Comparison of ENCODE assay signal across 14 cellular contexts in the genomic region with DNA sequence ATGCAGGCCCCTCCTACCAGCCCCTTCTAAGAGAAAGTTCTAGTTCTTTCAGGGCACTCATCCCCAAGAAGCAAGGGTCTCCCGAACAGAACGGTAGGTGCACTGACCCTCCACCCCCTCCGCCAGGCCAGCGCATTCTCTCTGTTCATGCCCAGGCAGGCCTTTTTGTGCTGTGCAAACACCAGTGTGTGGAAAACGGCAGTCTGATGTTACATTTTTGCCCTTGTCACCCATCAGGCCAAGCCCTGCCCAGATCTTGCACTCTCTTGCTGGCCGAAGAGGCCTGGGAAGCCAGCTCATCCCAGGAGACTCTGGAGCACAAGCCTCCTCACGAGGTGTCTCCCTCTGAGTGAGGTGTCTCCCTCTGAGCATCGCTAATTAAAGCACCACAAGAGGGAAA. TPM values are rescaled to one million over a fixed set of nuclear protein-coding genes. Genes with fewer than 3 reads are reported as not detected.
DNase-seq lines count a peak whose midpoint lies in the region; ATAC-seq, FAIRE-seq and TF ChIP-seq lines count a peak whose summit lies in the region.
"Had no signal": no experiment of that assay in that cellular context is flagged by ENCODE, and none has a peak within 500 bp of the region (broad histone marks: within the 10 kb centered on the region; RNA-seq: fewer than 3 reads in every experiment).

No MANE protein-coding gene starts in this region.

- H3K4me3 Mint-ChIP-seq in CD4-positive, alpha-beta T cell = no peak overlapping the region

- CTCF ChIA-PET in HepG2 (lab: Yijun Ruan, JAX; ENCODE audit: low intra/inter-chr PET ratio, low total read pairs) = interaction anchor here (2.9 kb wide), 1 partner anchor 36 kb away, joined by 27 read pairs; no protein-coding TSS in a partner anchor
- CTCF ChIA-PET in CD4-positive, alpha-beta T cell (lab: Charles Lee) = no interaction called here

- BruUV-seq in HepG2 (replicated peaks; lab: Mats Ljungman, UMichigan) = no TSS peak

- in situ Hi-C loops in HepG2 (cut with HindIII; ENCODE audit: extremely low pct_ligation_motif_present, low pct_unique_long_range_greater_than_20kb) = no loop called here

- peak; percentile 15 for DNase-seq in NCI-H510A treated with DMSO at 0.1 percent for 48 hours (lab: John Stamatoyannopoulos, UW)
- DNase-seq in NCI-H510A (lab: John Stamatoyannopoulos, UW) = no peak
- no peak for DNase-seq in adipocyte (ENCODE audit: low read depth)
- DNase-seq in HepG2 (ENCODE audit: low spot score) = no peak
- DNase-seq in stomach = no peak
- no peak for DNase-seq in CD4-positive, alpha-beta T cell
- DNase-seq in activated CD4-positive, CD25-positive, alpha-beta regulatory T cell (lab: John Stamatoyannopoulos, UW) = no peak
- DNase-seq: 8988T, NCI-H748 treated with DMSO at 0.1 percent for 48 hours, ovary had no signal

- H3K27me3 Mint-ChIP-seq in CD4-positive, alpha-beta T cell = no peaks in the 10 kb centered on the region

- TF ChIP-seq CTCF in HepG2 (CRISPR knock-in tag; IDR thresholded peaks at IDR 0.05) (no peak), stomach (IDR thresholded peaks at IDR 0.05) (no peak)
- TF ChIP-seq CTCF in CD4-positive, alpha-beta T cell (IDR thresholded peaks at IDR 0.05) = no peak

- no peak overlapping the region for H2AFZ ChIP-seq in HepG2 (ENCODE audit: low read length)

- H3K4me3 ChIP-seq in adipocyte (ENCODE audit: low read length) (no peak overlapping the region), HepG2 (replicated peaks in 1 of 3; ENCODE audit: insufficient read depth in 1 of 3, low read depth in 2 of 3, low read length in 3 of 3) (no peak overlapping the region), stomach (no peak overlapping the region)
- H3K4me3 ChIP-seq: ovary had no signal

- no peak for TF ChIP-seq RAD21 in HepG2 (CRISPR knock-in tag; IDR thresholded peaks at IDR 0.05)

- H3K4me1 Mint-ChIP-seq in CD4-positive, alpha-beta T cell (ENCODE audit: low read depth) = peaks cover 15% of the 10 kb centered on the region

- no peak for FAIRE-seq in HepG2 (lab: Jason Lieb, UNC)
- FAIRE-seq: colon had no signal

- H3K27ac Mint-ChIP-seq in CD4-positive, alpha-beta T cell = no peak overlapping the region
- H3K27ac Mint-ChIP-seq: activated T-helper 2 cell treated with anti-CD3 and anti-CD28 coated beads, Interferon-gamma antibody, Interleukin-2, Interleukin-4, amounts not matched to agents 10 μg/mL and 5 μg/mL and 100 μg/mL, durations not matched to agents 14 hours and 24 hours and 36 hours had no signal

- H3K27ac ChIP-seq in HepG2 (ENCODE audit: extremely low read length, insufficient read depth, low read length) = no peak overlapping the region
- H3K27ac ChIP-seq in stomach = peak overlapping the region in 4 of 5 donors; percentile 73 to 95 (median 82)
- no peak overlapping the region for H3K27ac ChIP-seq in CD4-positive, alpha-beta T cell (ENCODE audit: low read depth, low read length)

- POLR2A ChIA-PET in HepG2 (lab: Yijun Ruan, JAX) = interaction anchor here (1.6 to 7.0 kb wide), 5 partner anchors 9 to 69 kb away, joined by 6 to 134 read pairs (median 37); a partner anchor contains a TSS
- POLR2A ChIA-PET in CD4-positive, alpha-beta T cell (lab: Charles Lee) = no interaction called here

- no peaks in the 10 kb centered on the region for H3K36me3 ChIP-seq in adipocyte (ENCODE audit: control insufficient read depth, insufficient read depth, low read length, severe bottlenecking)
- H3K36me3 ChIP-seq in HepG2 (replicated peaks in 1 of 2; ENCODE audit: control insufficient read depth in 1 of 2, insufficient read depth in 2 of 2, low read length in 2 of 2) = peaks cover 5 to 8% of the 10 kb centered on the region in 2 experiments; a peak in 2 of 5 replicates
- H3K36me3 ChIP-seq in stomach = peaks cover 0 to 19% (median 15%) of the 10 kb centered on the region in 4 donors
- H3K36me3 ChIP-seq: ovary had no signal

- H3K36me3 Mint-ChIP-seq in CD4-positive, alpha-beta T cell (ENCODE audit: low read depth) = peaks cover 10% of the 10 kb centered on the region

- ATAC-seq in HepG2 (no peak), HG02759 (IDR thresholded peaks at IDR 0.05; ENCODE audit: unreplicated experiment) (no peak)
- ATAC-seq in CD4-positive, alpha-beta T cell (ENCODE audit: poor library complexity) = no peak
- ATAC-seq: activated CD4-positive, CD25-positive, alpha-beta regulatory T cell treated with anti-CD3 and anti-CD28 coated beads, Interleukin-2, amount 50 U/mL, for 24 hours had no signal

- no peak for TF ChIP-seq POLR2A in HepG2 (IDR thresholded peaks at IDR 0.05; ENCODE audit: insufficient read depth in 1 of 2, low read depth in 2 of 2, low read length in 2 of 2)
- TF ChIP-seq POLR2A in stomach (IDR thresholded peaks at IDR 0.05) = no peak

- 78% methylated on average over 7 of the region's 8 CpGs for WGBS in HepG2 (ENCODE audit: low lambda C conversion rate)
- 80 to 90% (median 86%) methylated on average over 6 to 8 of the region's 8 CpGs for WGBS in stomach, 5 donors

- TF ChIP-seq EP300 in HepG2 (IDR thresholded peaks at IDR 0.05; ENCODE audit: low read depth in 2 of 2, low read length in 2 of 2) (no peak), HepG2 (CRISPR knock-in tag; IDR thresholded peaks at IDR 0.05; ENCODE audit: borderline replicate concordance) (no peak), stomach (IDR thresholded peaks at IDR 0.05) (no peak)

- no peaks in the 10 kb centered on the region for H3K9me3 Mint-ChIP-seq in CD4-positive, alpha-beta T cell
- H3K9me3 Mint-ChIP-seq: activated T-helper 2 cell treated with anti-CD3 and anti-CD28 coated beads, Interferon-gamma antibody, Interleukin-2, Interleukin-4, amounts not matched to agents 10 μg/mL and 5 μg/mL and 100 μg/mL, durations not matched to agents 14 hours and 24 hours and 36 hours had no signal

- H3K4me1 ChIP-seq in adipocyte (ENCODE audit: control insufficient read depth, insufficient read depth, low read length) (peaks cover 31% of the 10 kb centered on the region), HepG2 (ENCODE audit: insufficient read depth, low read length) (peaks cover 52% of the 10 kb centered on the region), stomach (peaks cover 20 to 89% (median 71%) of the 10 kb centered on the region in 4 donors)

- H3K27me3 ChIP-seq in adipocyte (replicated peaks; ENCODE audit: control insufficient read depth, insufficient read depth, low read length) (no peaks in the 10 kb centered on the region), HepG2 (ENCODE audit: control insufficient read depth in 1 of 2, insufficient read depth in 2 of 2, low read length in 2 of 2) (no peaks in the 10 kb centered on the region), stomach (no peaks in the 10 kb centered on the region)
- no peaks in the 10 kb centered on the region for H3K27me3 ChIP-seq in CD4-positive, alpha-beta T cell (ENCODE audit: control insufficient read depth, insufficient read depth, low read length)
- H3K27me3 ChIP-seq: ovary had no signal

- intact Hi-C loops in HepG2 (cut with micrococcal nuclease; ENCODE audit: unreplicated experiment) (loop anchor here (2.0 kb wide), 1 partner anchor 15 kb away; a partner anchor contains a TSS), stomach (cut with DNase I; ENCODE audit: low total_unique reads) (no loop called here)
- intact Hi-C loops in CD4-positive, alpha-beta T cell (cut with DNase I, micrococcal nuclease) = no loop called here

- no peak overlapping the region for H3K4me2 ChIP-seq in HepG2 (ENCODE audit: low read depth, low read length)

- H3K79me2 ChIP-seq in HepG2 (ENCODE audit: insufficient read depth, low read length) = no peaks in the 10 kb centered on the region

- no peaks in the 10 kb centered on the region for H4K20me1 ChIP-seq in HepG2 (ENCODE audit: insufficient read depth, low read length)

- H3K9ac ChIP-seq in adipocyte (ENCODE audit: low read length) (peak overlapping the region; percentile 63), HepG2 (ENCODE audit: insufficient read depth, low read depth, low read length) (no peak overlapping the region; the same call in 1 of the 2 replicates)

- H3K9me3 ChIP-seq in adipocyte (ENCODE audit: control insufficient read depth, low read length) (no peaks in the 10 kb centered on the region), HepG2 (ENCODE audit: low read length) (no peaks in the 10 kb centered on the region), stomach (no peaks in the 10 kb centered on the region)
- no peaks in the 10 kb centered on the region for H3K9me3 ChIP-seq in CD4-positive, alpha-beta T cell (ENCODE audit: control insufficient read depth, low read length)
- H3K9me3 ChIP-seq: ovary had no signal

RNA-seq across cellular contexts. Expression of a gene that starts 16.1 kb away (rescaled TPM):
- total RNA-seq in HepG2 (2016; rRNA removed; fragmentation: Illumina TruSeq; extraction: Trizol) (84.6 and 132 TPM in 2 replicates), stomach (10 to 100 TPM in 4 of 5 donors, 1 to 10 TPM in 1; 5.8 to 50.7 (median 17.4) TPM)
- total RNA-seq in HepG2 (2016; cell fraction: cytosol; rRNA removed; fragmentation: Illumina TruSeq; extraction: Trizol; ENCODE audit: low read depth) = 43.5 and 50.3 TPM in 2 replicates
- total RNA-seq in HepG2 (2016; cell fraction: insoluble cytoplasmic fraction; rRNA removed; fragmentation: Illumina TruSeq; extraction: Trizol) = 77.0 and 127 TPM in 2 replicates
- total RNA-seq in HepG2 (2016; cell fraction: membrane; rRNA removed; fragmentation: Illumina TruSeq; extraction: Trizol) = 144 and 145 TPM in 2 replicates
- 105 and 134 TPM in 2 replicates for total RNA-seq in HepG2 (2016; cell fraction: nucleus; rRNA removed; fragmentation: Illumina TruSeq; extraction: Trizol)
- polyA plus RNA-seq in HepG2 (2011; rRNA removed) (242 and 284 TPM in 2 replicates), stomach (10 to 100 TPM; 19.7 to 42.2 (median 33.0) TPM)
- polyA plus RNA-seq in HepG2 (2011; cell fraction: cytosol; rRNA removed) = 101 and 160 TPM in 2 replicates
- 555 and 802 TPM in 2 replicates for polyA plus RNA-seq in HepG2 (2011; cell fraction: nucleus; rRNA removed)
- 157 and 253 TPM in 2 replicates for polyA plus RNA-seq in HepG2 (2012)
- polyA plus RNA-seq in HepG2 (2016; cell fraction: cytosol; fragmentation: Illumina TruSeq; extraction: Trizol; ENCODE audit: low read depth) = 47.6 and 47.9 TPM in 2 replicates
- 136 and 193 TPM in 2 replicates for polyA plus RNA-seq in HepG2 (2016; cell fraction: insoluble cytoplasmic fraction; fragmentation: Illumina TruSeq; extraction: Trizol; ENCODE audit: low read depth)
- 144 and 154 TPM in 2 replicates for polyA plus RNA-seq in HepG2 (2016; cell fraction: membrane; fragmentation: Illumina TruSeq; extraction: Trizol; ENCODE audit: low read depth)
- 467 and 522 TPM in 2 replicates for polyA plus RNA-seq in HepG2 (2016; cell fraction: nucleus; fragmentation: Illumina TruSeq; extraction: Trizol; ENCODE audit: insufficient read depth, low read depth)
- polyA minus RNA-seq in HepG2 (2011; rRNA and poly(A)+ RNA removed; ENCODE audit: low replicate concordance) = 24.5 and 186 TPM in 2 replicates
- 155 and 166 TPM in 2 replicates for polyA minus RNA-seq in HepG2 (2011; cell fraction: cytosol; rRNA and poly(A)+ RNA removed)
- 97.5 and 127 TPM in 2 replicates for polyA minus RNA-seq in HepG2 (2011; cell fraction: nucleus; rRNA and poly(A)+ RNA removed)
- total RNA-seq in CD4-positive, alpha-beta T cell = 10 to 100 TPM; 15.4 to 16.4 TPM

RNA-seq across cellular contexts. Expression of a gene that starts 55.6 kb away (rescaled TPM):
- total RNA-seq in HepG2 (2016; rRNA removed; fragmentation: Illumina TruSeq; extraction: Trizol) (1.2 and 1.4 TPM in 2 replicates), stomach (1 to 10 TPM in 1 of 5 donors, under 1 TPM in 2, not detected in 2; 0.45 to 2.0 (median 0.87) TPM)
- total RNA-seq in HepG2 (2016; cell fraction: cytosol; rRNA removed; fragmentation: Illumina TruSeq; extraction: Trizol; ENCODE audit: low read depth) = 1.0 and 1.6 TPM in 2 replicates
- total RNA-seq in HepG2 (2016; cell fraction: insoluble cytoplasmic fraction; rRNA removed; fragmentation: Illumina TruSeq; extraction: Trizol) = 1.2 and 1.3 TPM in 2 replicates
- 1.8 and 2.4 TPM in 2 replicates for total RNA-seq in HepG2 (2016; cell fraction: membrane; rRNA removed; fragmentation: Illumina TruSeq; extraction: Trizol)
- 0.31 and 0.40 TPM in 2 replicates for total RNA-seq in HepG2 (2016; cell fraction: nucleus; rRNA removed; fragmentation: Illumina TruSeq; extraction: Trizol)
- polyA plus RNA-seq in HepG2 (2011; rRNA removed) (1.3 and 1.6 TPM in 2 replicates), stomach (1 to 10 TPM; 1.5 to 5.9 (median 2.1) TPM)
- polyA plus RNA-seq in HepG2 (2011; cell fraction: cytosol; rRNA removed) = 1.1 and 2.2 TPM in 2 replicates
- 0.83 and 1.9 TPM in 2 replicates for polyA plus RNA-seq in HepG2 (2011; cell fraction: nucleus; rRNA removed)
- polyA plus RNA-seq in HepG2 (2012) = 0.83 TPM in 2 replicates
- 1.3 and 2.1 TPM in 2 replicates for polyA plus RNA-seq in HepG2 (2016; cell fraction: cytosol; fragmentation: Illumina TruSeq; extraction: Trizol; ENCODE audit: low read depth)
- polyA plus RNA-seq in HepG2 (2016; cell fraction: insoluble cytoplasmic fraction; fragmentation: Illumina TruSeq; extraction: Trizol; ENCODE audit: low read depth) = 0.84 and 0.90 TPM in 2 replicates
- polyA plus RNA-seq in HepG2 (2016; cell fraction: membrane; fragmentation: Illumina TruSeq; extraction: Trizol; ENCODE audit: low read depth) = 1.2 and 1.6 TPM in 2 replicates
- polyA plus RNA-seq in HepG2 (2016; cell fraction: nucleus; fragmentation: Illumina TruSeq; extraction: Trizol; ENCODE audit: insufficient read depth, low read depth) = 0.96 and 1.1 TPM in 2 replicates
- 1.0 TPM in 1 of 2 replicates, not detected in the other for polyA minus RNA-seq in HepG2 (2011; rRNA and poly(A)+ RNA removed; ENCODE audit: low replicate concordance)
- polyA minus RNA-seq in HepG2 (2011; cell fraction: cytosol; rRNA and poly(A)+ RNA removed) = 0.35 TPM in 1 of 2 replicates, not detected in the other
- 0.50 and 1.5 TPM in 2 replicates for polyA minus RNA-seq in HepG2 (2011; cell fraction: nucleus; rRNA and poly(A)+ RNA removed)
- total RNA-seq in CD4-positive, alpha-beta T cell = under 1 TPM; 0.84 to 0.88 TPM
- total RNA-seq: activated T-helper 2 cell treated with anti-CD3 and anti-CD28 coated beads, Interferon-gamma antibody, Interleukin-2, Interleukin-4, amounts not matched to agents 10 μg/mL and 5 μg/mL and 100 μg/mL, durations not matched to agents 14 hours and 24 hours and 36 hours had no signal

Comparison
In these comparisons a context has a peak if more than half of its experiments do, and no peak if none do; other contexts are left out.
1. H3K27ac ChIP-seq: peak in stomach (4 of 5); none in HepG2 (single experiment) and CD4-positive, alpha-beta T cell (single experiment).